ENCODE assay signal across 30 cellular contexts in the genomic region with DNA sequence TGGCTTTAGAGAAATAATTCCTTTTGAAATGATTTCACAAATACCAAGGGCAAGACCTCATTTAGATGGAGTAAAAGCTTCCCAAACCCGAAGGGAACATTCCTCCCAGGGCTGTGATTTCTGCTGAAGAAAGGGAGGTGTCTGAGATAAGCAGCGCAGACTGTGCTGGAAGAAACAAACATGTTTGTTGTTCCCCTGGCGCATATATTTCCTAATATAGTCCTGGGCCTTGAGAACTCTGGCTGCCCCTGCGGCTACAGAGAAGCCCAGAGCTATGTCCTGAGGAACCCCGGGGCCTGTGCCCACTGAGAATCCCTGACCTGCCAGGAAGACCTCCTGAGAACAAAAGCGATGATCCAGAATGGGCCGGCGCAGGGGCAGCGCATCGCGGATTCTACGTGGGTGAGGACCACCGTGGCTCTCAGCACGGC.
"Had no signal": no experiment of that assay in that cellular context is flagged by ENCODE, and none has a peak within 500 bp of the region (broad histone marks: within the 10 kb centered on the region; RNA-seq: fewer than 3 reads in every experiment).

No MANE protein-coding gene starts in this region.

- H3K27ac Mint-ChIP-seq: activated naive CD4-positive, alpha-beta T cell treated with anti-CD3 and anti-CD28 coated beads for 36 hours; activated naive CD8-positive, alpha-beta T cell treated with anti-CD3 and anti-CD28 coated beads for 36 hours; activated T-helper 1 cell treated with anti-CD3 and anti-CD28 coated beads, Interleukin-12 subunit alpha, Interleukin-12 subunit beta, Interleukin-2, Interleukin-4 antibody, amounts not matched to agents 30 ng/mL and 10 ng/mL and 1 ng/mL, durations not matched to agents 14 hours and 24 hours and 36 hours; mesothelial cell of epicardium; naive B cell; stimulated activated naive B cell treated with anti-CD40 and anti-IgM and Interleukin-4, amounts not matched to agents 10 μg/mL and 1 μg/mL and 100 μg/mL, for 72 hours; T-helper 17 cell had no signal

- H3K36me3 ChIP-seq: esophagus squamous epithelium, left lung, ovary, prostate gland, stomach, tibial nerve, WERI-Rb-1 had no signal

- DNase-seq: activated CD4-positive, alpha-beta T cell treated with anti-CD3 and anti-CD28 coated beads for 48 hours; activated CD4-positive, alpha-beta T cell treated with anti-CD3 and anti-CD28 coated beads, Interleukin-2, amount 50 U/mL, for 48 hours; activated CD8-positive, alpha-beta memory T cell treated with anti-CD3 and anti-CD28 coated beads for 24 hours; activated effector memory CD4-positive, alpha-beta T cell treated with anti-CD3 and anti-CD28 coated beads, Interleukin-2, amount 50 U/mL, for 16 hours; activated naive CD4-positive, alpha-beta T cell treated with anti-CD3 and anti-CD28 coated beads for 36 hours; activated naive CD8-positive, alpha-beta T cell treated with anti-CD3 and anti-CD28 coated beads for 36 hours; amniotic stem cell; effector CD8-positive, alpha-beta T cell; esophagus squamous epithelium; head of caudate nucleus; mammary epithelial cell; naive B cell; ovary; retina; stimulated activated CD4-positive, alpha-beta T cell treated with anti-CD3 and anti-CD28 coated beads, Interleukin-15, amount 100 ng/mL, for 24 hours; stimulated activated CD4-positive, alpha-beta T cell treated with anti-CD3 and anti-CD28 coated beads, Interleukin-2, amount 100 ng/mL, for 24 hours; stimulated activated naive B cell treated with anti-CD40 and anti-IgM and Interleukin-4, amounts not matched to agents 10 μg/mL and 1 μg/mL and 100 μg/mL, for 72 hours; stomach; T-helper 17 cell; T1000; WERI-Rb-1 had no signal

- ATAC-seq: activated CD4-positive, CD25-positive, alpha-beta regulatory T cell treated with anti-CD3 and anti-CD28 coated beads, Interleukin-2, amount 50 U/mL, for 24 hours; left lung; SK-N-SH treated with all-trans-retinoic acid at 6 μM for 48 hours; stimulated activated naive B cell treated with anti-CD40 and anti-IgM and Interleukin-4, amounts not matched to agents 10 μg/mL and 1 μg/mL and 100 μg/mL, for 72 hours; T-helper 17 cell had no signal

- H3K9me3 ChIP-seq: esophagus squamous epithelium, ovary, prostate gland, stomach, tibial nerve had no signal

- H3K27me3 Mint-ChIP-seq: activated naive CD8-positive, alpha-beta T cell treated with anti-CD3 and anti-CD28 coated beads for 36 hours; central memory CD8-positive, alpha-beta T cell; stimulated activated naive B cell treated with anti-CD40 and anti-IgM and Interleukin-4, amounts not matched to agents 10 μg/mL and 1 μg/mL and 100 μg/mL, for 72 hours; T-helper 17 cell had no signal

- H3K27ac ChIP-seq: epithelial cell of prostate, esophagus squamous epithelium, left lung, ovary, prostate gland, stomach, WERI-Rb-1 had no signal

- H3K36me3 Mint-ChIP-seq: stimulated activated naive B cell treated with anti-CD40 and anti-IgM and Interleukin-4, amounts not matched to agents 10 μg/mL and 1 μg/mL and 100 μg/mL, for 72 hours had no signal

- H3K4me3 Mint-ChIP-seq: activated naive CD4-positive, alpha-beta T cell treated with anti-CD3 and anti-CD28 coated beads for 36 hours; activated naive CD8-positive, alpha-beta T cell treated with anti-CD3 and anti-CD28 coated beads for 36 hours; activated T-helper 1 cell treated with anti-CD3 and anti-CD28 coated beads, Interleukin-12 subunit alpha, Interleukin-12 subunit beta, Interleukin-2, Interleukin-4 antibody, amounts not matched to agents 30 ng/mL and 10 ng/mL and 1 ng/mL, durations not matched to agents 14 hours and 24 hours and 36 hours; central memory CD8-positive, alpha-beta T cell; mesothelial cell of epicardium; naive B cell; stimulated activated naive B cell treated with anti-CD40 and anti-IgM and Interleukin-4, amounts not matched to agents 10 μg/mL and 1 μg/mL and 100 μg/mL, for 72 hours; T-helper 17 cell had no signal

- H3K4me1 Mint-ChIP-seq: activated naive CD8-positive, alpha-beta T cell treated with anti-CD3 and anti-CD28 coated beads for 36 hours; central memory CD8-positive, alpha-beta T cell; mesothelial cell of epicardium; naive B cell; stimulated activated naive B cell treated with anti-CD40 and anti-IgM and Interleukin-4, amounts not matched to agents 10 μg/mL and 1 μg/mL and 100 μg/mL, for 72 hours; T-helper 17 cell had no signal

- H3K27me3 ChIP-seq: esophagus squamous epithelium, left lung, ovary, stomach, tibial nerve had no signal

- H3K4me3 ChIP-seq: esophagus squamous epithelium, left lung, ovary, prostate gland, stomach, tibial nerve had no signal

- H3K9me3 Mint-ChIP-seq: activated T-helper 1 cell treated with anti-CD3 and anti-CD28 coated beads, Interleukin-12 subunit alpha, Interleukin-12 subunit beta, Interleukin-2, Interleukin-4 antibody, amounts not matched to agents 30 ng/mL and 10 ng/mL and 1 ng/mL, durations not matched to agents 14 hours and 24 hours and 36 hours; central memory CD8-positive, alpha-beta T cell had no signal

- H3K4me1 ChIP-seq: esophagus squamous epithelium, left lung, prostate gland, tibial nerve had no signal
